In genomic region chr12:113073586-113073985, GRCh38 we compare ENCODE assay signal across 17 cellular contexts. TPM values are rescaled to one million over a fixed set of nuclear protein-coding genes. Genes with fewer than 3 reads are reported as not detected.
DNase-seq lines count a peak whose midpoint lies in the region; ATAC-seq and TF ChIP-seq lines count a peak whose summit lies in the region.
"Had no signal": no experiment of that assay in that cellular context is flagged by ENCODE, and none has a peak within 500 bp of the region (broad histone marks: within the 10 kb centered on the region; RNA-seq: fewer than 3 reads in every experiment).

No MANE protein-coding gene starts in this region.

- H3K4me1 ChIP-seq in CD4-positive, alpha-beta memory T cell (ENCODE audit: insufficient read depth, low read length): peaks cover 36% of the 10 kb centered on the region
- H3K4me1 ChIP-seq in Karpas-422 (ENCODE audit: low read length): peaks cover 99% of the 10 kb centered on the region
- peaks cover 0 to 8% of the 10 kb centered on the region in 2 donors for H3K4me1 ChIP-seq in thyroid gland

- peak overlapping the region; percentile 58 for H3K9ac ChIP-seq in Karpas-422 (ENCODE audit: low read length)
- H3K9ac ChIP-seq: SK-N-SH had no signal

- no peaks in the 10 kb centered on the region for H3K9me2 ChIP-seq in Karpas-422 (replicated peaks; ENCODE audit: insufficient read depth, low read length)
- H3K9me2 ChIP-seq: SK-N-SH had no signal

- H3K4me3 ChIP-seq in CD4-positive, alpha-beta memory T cell (ENCODE audit: low read length in 2 of 2): no peak overlapping the region
- no peak overlapping the region; the same call in 1 of the 2 replicates for H3K4me3 ChIP-seq in Karpas-422 (ENCODE audit: low read length)
- no peak overlapping the region for H3K4me3 ChIP-seq in thyroid gland (replicated peaks in 1 of 3)

- H3K36me3 ChIP-seq in CD4-positive, alpha-beta memory T cell (ENCODE audit: insufficient read depth, low read length): no peaks in the 10 kb centered on the region
- peaks cover 21% of the 10 kb centered on the region for H3K36me3 ChIP-seq in Karpas-422 (ENCODE audit: insufficient read depth, low read length)
- no peaks in the 10 kb centered on the region for H3K36me3 ChIP-seq in thyroid gland

- no peak for ATAC-seq in activated T-helper 17 cell treated with anti-CD3 and anti-CD28 coated beads, Interleukin-2, amount 50 U/mL, for 72 hours (replicated peaks)
- ATAC-seq in stimulated activated effector memory CD8-positive, alpha-beta T cell treated with anti-CD3 and anti-CD28 coated beads, Interleukin-12 subunit alpha, Interleukin-12 subunit beta, amount 100 ng/mL, for 72 hours: no peak

- POLR2A ChIA-PET in CD4-positive, alpha-beta memory T cell (lab: Charles Lee; ENCODE audit: partially characterized antibody): interaction anchor here (1.0 kb wide), 1 partner anchor 11 kb away, joined by 3 read pairs; no protein-coding TSS in a partner anchor

- H3K27me3 Mint-ChIP-seq in CD4-positive, alpha-beta memory T cell: no peaks in the 10 kb centered on the region
- no peaks in the 10 kb centered on the region for H3K27me3 Mint-ChIP-seq in activated T-helper 17 cell treated with anti-CD3 and anti-CD28 coated beads, Interleukin-2, amount 50 U/mL, for 72 hours

- TF ChIP-seq POLR2A in thyroid gland (IDR thresholded peaks at IDR 0.05): no peak

- peaks cover 11 to 14% of the 10 kb centered on the region in 2 donors for H3K36me3 Mint-ChIP-seq in CD4-positive, alpha-beta memory T cell
- H3K36me3 Mint-ChIP-seq in activated T-helper 17 cell treated with anti-CD3 and anti-CD28 coated beads, Interleukin-2, amount 50 U/mL, for 72 hours (ENCODE audit: low read depth): peaks cover 6% of the 10 kb centered on the region
- no peaks in the 10 kb centered on the region for H3K36me3 Mint-ChIP-seq in stimulated activated effector memory CD8-positive, alpha-beta T cell treated with anti-CD3 and anti-CD28 coated beads, Interleukin-12 subunit alpha, Interleukin-12 subunit beta, amount 100 ng/mL, for 72 hours

- intact Hi-C loops in CD4-positive, alpha-beta memory T cell (cut with micrococcal nuclease): no loop called here
- intact Hi-C loops in thyroid gland (cut with DNase I): no loop called here

- peak overlapping the region; percentile 58 for H3K4me2 ChIP-seq in Karpas-422 (ENCODE audit: low read depth, low read length, poor library complexity, severe bottlenecking)
- H3K4me2 ChIP-seq: SK-N-SH had no signal

- peaks cover 41% of the 10 kb centered on the region for H3K79me2 ChIP-seq in Karpas-422 (ENCODE audit: low read length)

- DNase-seq in CD4-positive, alpha-beta memory T cell: no peak
- DNase-seq in Karpas-422 (no peak), NCI-H510A treated with DMSO at 0.1 percent for 48 hours (lab: John Stamatoyannopoulos, UW) (no peak), NCI-H1092 (lab: John Stamatoyannopoulos, UW) (no peak), GM13976 (ENCODE audit: low spot score) (no peak), thyroid gland (no peak)
- no peak for DNase-seq in stimulated activated effector memory CD8-positive, alpha-beta T cell treated with anti-CD3 and anti-CD28 coated beads, Interleukin-12 subunit alpha, Interleukin-12 subunit beta, amount 100 ng/mL, for 72 hours (ENCODE audit: low spot score in 2 of 2)
- DNase-seq: ACHN, DMS 273 treated with DMSO at 0.1 percent for 48 hours, IMR-90, NCI-H1436 treated with DMSO at 0.1 percent for 48 hours, NCI-H2081, NCI-H510A, SHP77, SK-N-SH had no signal

- no peaks in the 10 kb centered on the region for H3K9me3 Mint-ChIP-seq in CD4-positive, alpha-beta memory T cell
- H3K9me3 Mint-ChIP-seq in activated T-helper 17 cell treated with anti-CD3 and anti-CD28 coated beads, Interleukin-2, amount 50 U/mL, for 72 hours: no peaks in the 10 kb centered on the region
- H3K9me3 Mint-ChIP-seq in stimulated activated effector memory CD8-positive, alpha-beta T cell treated with anti-CD3 and anti-CD28 coated beads, Interleukin-12 subunit alpha, Interleukin-12 subunit beta, amount 100 ng/mL, for 72 hours: no peaks in the 10 kb centered on the region

- peaks cover 3% of the 10 kb centered on the region; the same call in 1 of the 2 replicates for H4K20me1 ChIP-seq in Karpas-422 (ENCODE audit: insufficient read depth, low read depth, low read length)

- TF ChIP-seq CTCF in GM13976 (IDR thresholded peaks at IDR 0.05; ENCODE audit: borderline replicate concordance, control extremely low read depth, extremely low read depth, insufficient read depth, missing control alignments) (no peak), thyroid gland (IDR thresholded peaks at IDR 0.05) (no peak)

- CTCF ChIA-PET in CD4-positive, alpha-beta memory T cell (lab: Charles Lee; ENCODE audit: partially characterized antibody): interaction anchor here (1.2 to 2.4 kb wide), 2 partner anchors 25 to 81 kb away, joined by 3 to 11 read pairs; no protein-coding TSS in a partner anchor

- H3K27ac ChIP-seq in CD4-positive, alpha-beta memory T cell (ENCODE audit: low read depth, low read length): no peak overlapping the region
- H3K27ac ChIP-seq in Karpas-422 (ENCODE audit: low read length): peak overlapping the region; percentile 99
- no peak overlapping the region for H3K27ac ChIP-seq in thyroid gland

- peak overlapping the region in 2 of 8 donors; percentile 2 to 10 for H3K4me3 Mint-ChIP-seq in CD4-positive, alpha-beta memory T cell
- no peak overlapping the region for H3K4me3 Mint-ChIP-seq in activated T-helper 17 cell treated with anti-CD3 and anti-CD28 coated beads, Interleukin-2, amount 50 U/mL, for 72 hours
- no peak overlapping the region for H3K4me3 Mint-ChIP-seq in stimulated activated effector memory CD8-positive, alpha-beta T cell treated with anti-CD3 and anti-CD28 coated beads, Interleukin-12 subunit alpha, Interleukin-12 subunit beta, amount 100 ng/mL, for 72 hours

- in situ Hi-C loops in GM13976 (cut with MboI; ENCODE audit: low sequenced_read_pairs, unreplicated experiment): no loop called here

- H3K27ac Mint-ChIP-seq in CD4-positive, alpha-beta memory T cell: peak overlapping the region in 5 of 7 donors; percentile 24 to 89 (median 68)
- peak overlapping the region; percentile 16 for H3K27ac Mint-ChIP-seq in activated T-helper 17 cell treated with anti-CD3 and anti-CD28 coated beads, Interleukin-2, amount 50 U/mL, for 72 hours
- H3K27ac Mint-ChIP-seq in stimulated activated effector memory CD8-positive, alpha-beta T cell treated with anti-CD3 and anti-CD28 coated beads, Interleukin-12 subunit alpha, Interleukin-12 subunit beta, amount 100 ng/mL, for 72 hours: peak overlapping the region; percentile 43

- H2AFZ ChIP-seq in Karpas-422 (ENCODE audit: low read length): no peak overlapping the region

- H3K27me3 ChIP-seq in CD4-positive, alpha-beta memory T cell (ENCODE audit: insufficient read depth, low read length): no peaks in the 10 kb centered on the region
- no peaks in the 10 kb centered on the region for H3K27me3 ChIP-seq in Karpas-422 (ENCODE audit: low read length)
- no peaks in the 10 kb centered on the region for H3K27me3 ChIP-seq in thyroid gland

- H3K4me1 Mint-ChIP-seq in CD4-positive, alpha-beta memory T cell: peaks cover 42 to 70% (median 56%) of the 10 kb centered on the region in 4 donors
- peaks cover 38% of the 10 kb centered on the region for H3K4me1 Mint-ChIP-seq in activated T-helper 17 cell treated with anti-CD3 and anti-CD28 coated beads, Interleukin-2, amount 50 U/mL, for 72 hours
- H3K4me1 Mint-ChIP-seq in stimulated activated effector memory CD8-positive, alpha-beta T cell treated with anti-CD3 and anti-CD28 coated beads, Interleukin-12 subunit alpha, Interleukin-12 subunit beta, amount 100 ng/mL, for 72 hours: peaks cover 60% of the 10 kb centered on the region

- 81 to 92% methylated on average over 3 of the region's 3 CpGs for WGBS in thyroid gland, 2 donors

- H3K9me3 ChIP-seq in CD4-positive, alpha-beta memory T cell (ENCODE audit: control insufficient read depth in 1 of 2, low read length in 2 of 2): no peaks in the 10 kb centered on the region
- H3K9me3 ChIP-seq in Karpas-422 (ENCODE audit: low read length): no peaks in the 10 kb centered on the region
- no peaks in the 10 kb centered on the region for H3K9me3 ChIP-seq in thyroid gland
- H3K9me3 ChIP-seq: SK-N-SH had no signal

RNA-seq across cellular contexts. Expression of gene DTX1, which starts 17.1 kb away (rescaled TPM):
- 1 to 10 TPM; 7.0 to 7.5 TPM for total RNA-seq in CD4-positive, alpha-beta memory T cell
- polyA plus RNA-seq in CD4-positive, alpha-beta memory T cell: 1 to 10 TPM in 1 of 2 donors, under 1 TPM in 1; 0.30 to 4.1 TPM
- total RNA-seq in Karpas-422 (2014; rRNA removed; shearing (Covaris generic); ENCODE audit: low replicate concordance): 227 and 481 TPM in 2 replicates
- 10 to 100 TPM; 13.2 to 17.4 TPM for total RNA-seq in activated T-helper 17 cell treated with anti-CD3 and anti-CD28 coated beads, Interleukin-2, amount 50 U/mL, for 72 hours
- 10 to 100 TPM; 11.5 to 37.1 (median 20.6) TPM for total RNA-seq in thyroid gland
- total RNA-seq: HT-29, IMR-90 had no signal
- polyA plus RNA-seq: IMR-90 had no signal

Comparison
In these comparisons a context has a peak if more than half of its experiments do, and no peak if none do; other contexts are left out.
1. H3K27ac Mint-ChIP-seq: peak in every context shown above with its lines; median percentile 68 in CD4-positive, alpha-beta memory T cell; 43 in stimulated activated effector memory CD8-positive, alpha-beta T cell treated with anti-CD3 and anti-CD28 coated beads, Interleukin-12 subunit alpha, Interleukin-12 subunit beta, amount 100 ng/mL, for 72 hours; 16 in activated T-helper 17 cell treated with anti-CD3 and anti-CD28 coated beads, Interleukin-2, amount 50 U/mL, for 72 hours.